ENCODE assay signal across 9 cellular contexts in genomic region chr11:76752321-76753175, GRCh38. TPM values are rescaled to one million over a fixed set of nuclear protein-coding genes. Genes with fewer than 3 reads are reported as not detected.
DNase-seq lines count a peak whose midpoint lies in the region; ATAC-seq and TF ChIP-seq lines count a peak whose summit lies in the region.
"Had no signal": no experiment of that assay in that cellular context is flagged by ENCODE, and none has a peak within 500 bp of the region (broad histone marks: within the 10 kb centered on the region; RNA-seq: fewer than 3 reads in every experiment).

No MANE protein-coding gene starts in this region.

- H3K27ac Mint-ChIP-seq in MCF 10A (ENCODE audit: low read depth, unreplicated experiment) = peak overlapping the region; percentile 13

- no peaks in the 10 kb centered on the region for H3K9me3 Mint-ChIP-seq in MCF 10A (ENCODE audit: unreplicated experiment)

- H3K9me3 ChIP-seq in mammary epithelial cell (replicated peaks; ENCODE audit: insufficient read depth, low read length) (no peaks in the 10 kb centered on the region), mucosa of stomach (ENCODE audit: control insufficient read depth, low read length) (no peaks in the 10 kb centered on the region), aorta (ENCODE audit: control insufficient read depth, low read length) (no peaks in the 10 kb centered on the region)

- ATAC-seq in aorta (ENCODE audit: low FRiP score) (peak; percentile 91), HG03432 (IDR thresholded peaks at IDR 0.05; ENCODE audit: unreplicated experiment) (no peak), GM19455 (IDR thresholded peaks at IDR 0.05; ENCODE audit: unreplicated experiment) (no peak)

- CTCF ChIA-PET in MCF 10A (lab: Yijun Ruan, JAX) (interaction anchor here (0.6 to 1.0 kb wide), 2 partner anchors 46 to 169 kb away, joined by 3 to 5 read pairs; no protein-coding TSS in a partner anchor), mammary epithelial cell (lab: Charles Lee; ENCODE audit: low non-redundant PET) (no interaction called here)

- no peaks in the 10 kb centered on the region for H3K79me2 ChIP-seq in mammary epithelial cell (ENCODE audit: insufficient read depth, low read length)

- dilution Hi-C loops in mammary epithelial cell (cut with HindIII; ENCODE audit: low sequenced_read_pairs) = no loop called here

- no peak overlapping the region for H3K4me3 Mint-ChIP-seq in MCF 10A (ENCODE audit: unreplicated experiment)

- H3K4me2 ChIP-seq in mammary epithelial cell (ENCODE audit: insufficient read depth, low read depth, low read length) = no peak overlapping the region

- no peaks in the 10 kb centered on the region for H4K20me1 ChIP-seq in mammary epithelial cell (ENCODE audit: insufficient read depth, low read length)

- H3K36me3 ChIP-seq in mammary epithelial cell (ENCODE audit: insufficient read depth, low read length) (no peaks in the 10 kb centered on the region), mucosa of stomach (ENCODE audit: control insufficient read depth, insufficient read depth, low read length) (no peaks in the 10 kb centered on the region), aorta (ENCODE audit: control insufficient read depth in 1 of 2, insufficient read depth in 2 of 2, low read length in 1 of 2) (no peaks in the 10 kb centered on the region)

- POLR2A ChIA-PET in MCF 10A (lab: Yijun Ruan, JAX) = interaction anchor here (1.1 to 2.1 kb wide), 3 partner anchors 15 to 51 kb away, joined by 3 to 8 read pairs (median 3); no protein-coding TSS in a partner anchor

- no peaks in the 10 kb centered on the region for H3K36me3 Mint-ChIP-seq in MCF 10A (ENCODE audit: insufficient read depth, unreplicated experiment)

- DNase-seq in MCF 10A (ENCODE audit: unreplicated experiment) (peak; percentile 74), mammary epithelial cell (no peak), fibroblast of pulmonary artery (ENCODE audit: low read depth) (peak; percentile 86), aorta (peak; percentile 91 to 92), GF-D8 (lab: John Stamatoyannopoulos, UW) (no peak)
- DNase-seq: NCI-H1048 had no signal

- no peak overlapping the region for H2AFZ ChIP-seq in mammary epithelial cell (ENCODE audit: low read depth, low read length)

- H3K27me3 Mint-ChIP-seq in MCF 10A (ENCODE audit: insufficient read depth, unreplicated experiment) = no peaks in the 10 kb centered on the region

- H3K27ac ChIP-seq in mammary epithelial cell (ENCODE audit: insufficient read depth, low read depth, low read length) (no peak overlapping the region), aorta (ENCODE audit: low read depth in 1 of 2, low read length in 2 of 2) (no peak overlapping the region)

- H3K27me3 ChIP-seq in mammary epithelial cell (ENCODE audit: insufficient read depth, low read length) (no peaks in the 10 kb centered on the region), mucosa of stomach (ENCODE audit: control insufficient read depth, insufficient read depth, low read length) (no peaks in the 10 kb centered on the region), aorta (ENCODE audit: control insufficient read depth in 1 of 2, insufficient read depth in 2 of 2, low read length in 1 of 2) (no peaks in the 10 kb centered on the region)

- H3K9ac ChIP-seq in mammary epithelial cell (ENCODE audit: insufficient read depth, low read length) = no peak overlapping the region
- H3K9ac ChIP-seq in mucosa of stomach (ENCODE audit: low read length) = peak overlapping the region; percentile 42

- H3K4me1 ChIP-seq in mammary epithelial cell (ENCODE audit: insufficient read depth, low read length) (no peaks in the 10 kb centered on the region), mucosa of stomach (ENCODE audit: control insufficient read depth, insufficient read depth, low read length) (peaks cover 61% of the 10 kb centered on the region), aorta (ENCODE audit: control insufficient read depth in 1 of 2, insufficient read depth in 2 of 2, low read length in 2 of 2) (no peaks in the 10 kb centered on the region)

- in situ Hi-C loops in mammary epithelial cell (cut with MboI; ENCODE audit: low sequenced_read_pairs in 2 of 2) = no loop called here

- intact Hi-C loops in MCF 10A (cut with micrococcal nuclease) (no loop called here), mammary epithelial cell (cut with micrococcal nuclease) (no loop called here), aorta (cut with DNase I) (no loop called here)

- no peak overlapping the region for H3K4me3 ChIP-seq in mammary epithelial cell (replicated peaks in 1 of 3; ENCODE audit: insufficient read depth in 1 of 3, low read depth in 2 of 3, low read length in 3 of 3)
- H3K4me3 ChIP-seq in fibroblast of pulmonary artery (replicated peaks; ENCODE audit: low read depth, low read length) = no peak overlapping the region
- H3K4me3 ChIP-seq in mucosa of stomach (ENCODE audit: low read length) = no peak overlapping the region
- H3K4me3 ChIP-seq in aorta (ENCODE audit: low read length in 2 of 2) = no peak overlapping the region

- 70% methylated on average over 24 of the region's 25 CpGs for WGBS in mammary epithelial cell (ENCODE audit: low coverage, missing lambda C conversion rate)
- 30 to 32% methylated on average over 24 to 25 of the region's 25 CpGs for WGBS in aorta, 2 donors

- BruUV-seq in MCF 10A (replicated peaks; lab: Mats Ljungman, UMichigan) (no TSS peak), mammary epithelial cell (replicated peaks; lab: Mats Ljungman, UMichigan) (no TSS peak)

- TF ChIP-seq CTCF in MCF 10A (IDR thresholded peaks at IDR 0.05; ENCODE audit: unreplicated experiment) = no peak
- TF ChIP-seq CTCF in mammary epithelial cell (conservative IDR thresholded peaks at IDR 0.05 in 1 of 2, IDR thresholded peaks at IDR 0.05 in 1 of 2; ENCODE audit: extremely low read depth in 1 of 2, insufficient read depth in 1 of 2, low read depth in 1 of 2, low read length in 2 of 2) = no peak
- TF ChIP-seq CTCF in fibroblast of pulmonary artery (IDR thresholded peaks at IDR 0.05; ENCODE audit: low read length, missing control alignments) = no peak

- H3K4me1 Mint-ChIP-seq in MCF 10A (ENCODE audit: insufficient read depth, unreplicated experiment) = peaks cover 19% of the 10 kb centered on the region

RNA-seq across cellular contexts. Expression of gene TSKU, which starts 30.6 kb away (rescaled TPM):
- total RNA-seq in MCF 10A (2022) (18.4 and 20.1 TPM in 2 replicates), mammary epithelial cell (10 to 100 TPM; 41.3 to 49.6 TPM), aorta (10 to 100 TPM; 27.5 to 31.5 TPM)
- polyA plus RNA-seq in mammary epithelial cell (51.9 TPM), aorta (10 to 100 TPM in 1 of 2 donors, 1 to 10 TPM in 1; 5.2 to 10.0 TPM)
- polyA minus RNA-seq in mammary epithelial cell = 57.2 TPM

Comparison
In these comparisons a context has a peak if more than half of its experiments do, and no peak if none do; other contexts are left out.
1. DNase-seq: peak in MCF 10A (single experiment), fibroblast of pulmonary artery (single experiment) and aorta (2 of 2); none in mammary epithelial cell (single experiment) and GF-D8 (single experiment).